25 cellular contexts compared by ENCODE assay signal in the genomic region with DNA sequence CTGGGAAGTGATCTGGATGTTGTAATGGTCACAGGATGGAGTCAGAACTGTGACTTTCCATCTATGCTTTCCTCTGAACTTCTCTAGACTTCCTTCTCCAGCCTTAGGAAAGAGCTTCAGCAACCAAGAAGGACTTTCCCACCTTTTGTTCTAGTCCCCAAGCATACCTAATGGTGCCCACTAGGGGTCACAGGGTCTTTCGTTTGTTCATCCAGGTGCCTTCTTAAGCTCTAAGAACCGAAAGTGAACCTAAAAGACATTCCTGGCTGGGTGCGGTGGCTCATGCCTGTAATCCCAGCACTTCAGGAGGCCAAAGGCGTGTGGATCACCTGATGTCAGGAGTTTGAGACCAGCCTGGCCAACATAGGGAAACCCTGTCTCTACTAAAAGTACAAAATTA. TPM values are rescaled to one million over a fixed set of nuclear protein-coding genes. Genes with fewer than 3 reads are reported as not detected.
DNase-seq lines count a peak whose midpoint lies in the region; ATAC-seq, FAIRE-seq and TF ChIP-seq lines count a peak whose summit lies in the region.
"Had no signal": no experiment of that assay in that cellular context is flagged by ENCODE, and none has a peak within 500 bp of the region (broad histone marks: within the 10 kb centered on the region; RNA-seq: fewer than 3 reads in every experiment).

No MANE protein-coding gene starts in this region.

- no peak overlapping the region for H2BK5ac ChIP-seq in mesendoderm (ENCODE audit: low read length)

- H3K27me3 Mint-ChIP-seq in activated CD4-positive, alpha-beta memory T cell treated with anti-CD3 and anti-CD28 coated beads for 36 hours: no peaks in the 10 kb centered on the region
- peaks cover 3% of the 10 kb centered on the region for H3K27me3 Mint-ChIP-seq in activated CD4-positive, alpha-beta memory T cell treated with anti-CD3 and anti-CD28 coated beads, Interleukin-2, amount 10 ng/mL, durations not matched to agents 7 days and 5 days
- peaks cover 6% of the 10 kb centered on the region for H3K27me3 Mint-ChIP-seq in GM23338 (ENCODE audit: insufficient read depth, low read depth, poor library complexity)
- H3K27me3 Mint-ChIP-seq: activated CD8-positive, alpha-beta memory T cell treated with anti-CD3 and anti-CD28 coated beads, Interleukin-2, amount 10 ng/mL, durations not matched to agents 7 days and 5 days had no signal

- H3K27ac Mint-ChIP-seq in activated CD4-positive, alpha-beta memory T cell treated with anti-CD3 and anti-CD28 coated beads for 36 hours: peak overlapping the region; percentile 70
- H3K27ac Mint-ChIP-seq in activated CD4-positive, alpha-beta memory T cell treated with anti-CD3 and anti-CD28 coated beads, Interleukin-2, amount 10 ng/mL, durations not matched to agents 7 days and 5 days: no peak overlapping the region
- H3K27ac Mint-ChIP-seq in GM23338: no peak overlapping the region

- H3K9me2 ChIP-seq in GM23338 (ENCODE audit: insufficient read depth) (no peaks in the 10 kb centered on the region), OCI-LY7 (ENCODE audit: insufficient read depth, low read length) (no peaks in the 10 kb centered on the region)

- H3K27me3 ChIP-seq in GM23338 (ENCODE audit: insufficient read depth) (peaks cover 27% of the 10 kb centered on the region), mesendoderm (ENCODE audit: insufficient read depth, low read length, poor library complexity) (no peaks in the 10 kb centered on the region), pancreas (no peaks in the 10 kb centered on the region), ascending aorta (no peaks in the 10 kb centered on the region)
- H3K27me3 ChIP-seq: sigmoid colon, SJCRH30 had no signal

- no peaks in the 10 kb centered on the region for H3F3A ChIP-seq in GM23338 (replicated peaks; ENCODE audit: low read depth)

- no peak overlapping the region for H4K8ac ChIP-seq in mesendoderm (ENCODE audit: low read depth, low read length)

- no CpG with 5 or more reads among the region's 4 CpGs for WGBS in mesendoderm (ENCODE audit: extremely low coverage, insufficient coverage, low lambda C conversion rate)
- WGBS in pancreas, 2 donors: 82 to 85% methylated on average over 4 of the region's 4 CpGs

- intact Hi-C loops in activated CD4-positive, alpha-beta memory T cell treated with anti-CD3 and anti-CD28 coated beads for 36 hours (cut with micrococcal nuclease): no loop called here
- intact Hi-C loops in OCI-LY7 (cut with micrococcal nuclease; ENCODE audit: unreplicated experiment): no loop called here
- intact Hi-C loops in pancreas (cut with DNase I): no loop called here
- intact Hi-C loops in ascending aorta (cut with DNase I): no loop called here

- H2BK15ac ChIP-seq in mesendoderm (replicated peaks; ENCODE audit: low read depth): no peak overlapping the region

- H4K20me1 ChIP-seq in GM23338 (replicated peaks; ENCODE audit: insufficient read depth): no peaks in the 10 kb centered on the region; the same call in 1 of the 2 replicates
- no peaks in the 10 kb centered on the region for H4K20me1 ChIP-seq in OCI-LY7 (ENCODE audit: insufficient read depth, low read length)

- H3K4me3 Mint-ChIP-seq in activated CD4-positive, alpha-beta memory T cell treated with anti-CD3 and anti-CD28 coated beads for 36 hours: no peak overlapping the region
- H3K4me3 Mint-ChIP-seq in activated CD4-positive, alpha-beta memory T cell treated with anti-CD3 and anti-CD28 coated beads, Interleukin-2, amount 10 ng/mL, durations not matched to agents 7 days and 5 days: no peak overlapping the region
- H3K4me3 Mint-ChIP-seq in GM23338: no peak overlapping the region

- FAIRE-seq in pancreas (lab: Jason Lieb, UNC): no peak
- FAIRE-seq: A204.1 had no signal

- no peak overlapping the region for H3K56ac ChIP-seq in mesendoderm (ENCODE audit: low read length)

- H3K4me1 Mint-ChIP-seq in activated CD4-positive, alpha-beta memory T cell treated with anti-CD3 and anti-CD28 coated beads for 36 hours (ENCODE audit: low read depth): peaks cover 13% of the 10 kb centered on the region
- H3K4me1 Mint-ChIP-seq in activated CD4-positive, alpha-beta memory T cell treated with anti-CD3 and anti-CD28 coated beads, Interleukin-2, amount 10 ng/mL, durations not matched to agents 7 days and 5 days: peaks cover 16% of the 10 kb centered on the region
- H3K4me1 Mint-ChIP-seq in GM23338: peaks cover 20% of the 10 kb centered on the region

- H2AFZ ChIP-seq in GM23338: no peak overlapping the region
- H2AFZ ChIP-seq in OCI-LY7 (ENCODE audit: low read length): no peak overlapping the region

- H4K5ac ChIP-seq in mesendoderm (ENCODE audit: low read length): no peak overlapping the region

- H3K4me2 ChIP-seq in GM23338 (no peak overlapping the region), OCI-LY7 (ENCODE audit: low read length) (no peak overlapping the region), mesendoderm (ENCODE audit: low read length) (no peak overlapping the region)

- peaks cover 16% of the 10 kb centered on the region; the same call in 1 of the 2 replicates for H3K4me1 ChIP-seq in GM23338 (ENCODE audit: insufficient read depth)
- H3K4me1 ChIP-seq in OCI-LY7 (ENCODE audit: insufficient read depth, low read length, poor library complexity, severe bottlenecking): peaks cover 13% of the 10 kb centered on the region
- peaks cover 31% of the 10 kb centered on the region for H3K4me1 ChIP-seq in mesendoderm (ENCODE audit: control insufficient read depth, low read depth, low read length)
- H3K4me1 ChIP-seq in pancreas: no peaks in the 10 kb centered on the region
- no peaks in the 10 kb centered on the region for H3K4me1 ChIP-seq in ascending aorta
- H3K4me1 ChIP-seq: SJCRH30 had no signal

- no peak for DNase-seq in activated CD4-positive, alpha-beta memory T cell treated with anti-CD3 and anti-CD28 coated beads for 36 hours
- DNase-seq in activated CD4-positive, alpha-beta memory T cell treated with anti-CD3 and anti-CD28 coated beads, Interleukin-2, amount 10 ng/mL, durations not matched to agents 7 days and 5 days: no peak
- peak; percentile 76 for DNase-seq in GM23338 (ENCODE audit: low spot score)
- DNase-seq in OCI-LY7 (ENCODE audit: low spot score): peak; percentile 47
- DNase-seq in mesendoderm: peak; percentile 79
- DNase-seq in pancreas: no peak
- no peak for DNase-seq in ascending aorta (ENCODE audit: low spot score in 2 of 2)
- DNase-seq: activated CD8-positive, alpha-beta memory T cell treated with anti-CD3 and anti-CD28 coated beads, Interleukin-2, amount 10 ng/mL, durations not matched to agents 7 days and 5 days; effector memory CD8-positive, alpha-beta T cell; EL; NCI-H1092; NCI-H2081 treated with DMSO at 0.1 percent for 48 hours; NCI-H524 treated with DMSO at 0.1 percent for 48 hours; PC-3; sigmoid colon; SJCRH30; stimulated activated naive CD8-positive, alpha-beta T cell treated with anti-CD3 and anti-CD28 coated beads, Interleukin-15, Interleukin-2, amounts not matched to agents 100 U/mL and 50 U/mL, for 24 hours; trophoblast cell had no signal

- ATAC-seq in GM23338 (peak; percentile 47), pancreas (no peak), GM18861 (IDR thresholded peaks at IDR 0.05; ENCODE audit: unreplicated experiment) (no peak)
- ATAC-seq: PC-3 had no signal

- no peaks in the 10 kb centered on the region for H3K36me3 ChIP-seq in GM23338 (ENCODE audit: insufficient read depth)
- H3K36me3 ChIP-seq in OCI-LY7 (ENCODE audit: insufficient read depth, low read length): no peaks in the 10 kb centered on the region
- no peaks in the 10 kb centered on the region for H3K36me3 ChIP-seq in mesendoderm (ENCODE audit: control insufficient read depth, insufficient read depth, low read length)
- H3K36me3 ChIP-seq in pancreas: no peaks in the 10 kb centered on the region
- no peaks in the 10 kb centered on the region for H3K36me3 ChIP-seq in ascending aorta
- H3K36me3 ChIP-seq: sigmoid colon, SJCRH30 had no signal

- POLR2A ChIA-PET in activated CD4-positive, alpha-beta memory T cell treated with anti-CD3 and anti-CD28 coated beads for 36 hours (lab: Charles Lee): no interaction called here
- POLR2A ChIA-PET in activated CD4-positive, alpha-beta memory T cell treated with anti-CD3 and anti-CD28 coated beads, Interleukin-2, amount 10 ng/mL, durations not matched to agents 7 days and 5 days (lab: Charles Lee): interaction anchor here (1.9 kb wide), 1 partner anchor 51 kb away, joined by 5 read pairs; no protein-coding TSS in a partner anchor
- POLR2A ChIA-PET in OCI-LY7 (lab: Charles Lee): interaction anchor here (0.6 to 1.2 kb wide), 4 partner anchors 19 to 256 kb away, joined by 3 to 9 read pairs (median 3); a partner anchor contains a TSS

- no peak overlapping the region for H3K9ac ChIP-seq in mesendoderm (ENCODE audit: low read length)

- H3K79me1 ChIP-seq in mesendoderm (ENCODE audit: low read length): peaks cover 1% of the 10 kb centered on the region

- H3K4ac ChIP-seq in mesendoderm (ENCODE audit: low read depth, low read length): no peak overlapping the region

- CTCF ChIA-PET in activated CD4-positive, alpha-beta memory T cell treated with anti-CD3 and anti-CD28 coated beads for 36 hours (lab: Charles Lee): interaction anchor here (0.6 to 7.3 kb wide), 7 partner anchors 13 to 303 kb away, joined by 3 to 49 read pairs (median 6); a partner anchor contains a TSS
- CTCF ChIA-PET in activated CD4-positive, alpha-beta memory T cell treated with anti-CD3 and anti-CD28 coated beads, Interleukin-2, amount 10 ng/mL, durations not matched to agents 7 days and 5 days (lab: Charles Lee): interaction anchor here (0.7 to 1.7 kb wide), 11 partner anchors 10 to 453 kb away, joined by 3 to 13 read pairs (median 3); no protein-coding TSS in a partner anchor
- CTCF ChIA-PET in OCI-LY7 (lab: Charles Lee; ENCODE audit: unreplicated experiment): no interaction called here

- BruUV-seq in OCI-LY7 (replicated peaks; lab: Mats Ljungman, UMichigan): no TSS peak

- no peaks in the 10 kb centered on the region for H3K36me3 Mint-ChIP-seq in activated CD4-positive, alpha-beta memory T cell treated with anti-CD3 and anti-CD28 coated beads for 36 hours
- no peaks in the 10 kb centered on the region for H3K36me3 Mint-ChIP-seq in activated CD4-positive, alpha-beta memory T cell treated with anti-CD3 and anti-CD28 coated beads, Interleukin-2, amount 10 ng/mL, durations not matched to agents 7 days and 5 days (ENCODE audit: low read depth)
- H3K36me3 Mint-ChIP-seq in GM23338 (ENCODE audit: low read depth): no peaks in the 10 kb centered on the region
- H3K36me3 Mint-ChIP-seq: activated CD8-positive, alpha-beta memory T cell treated with anti-CD3 and anti-CD28 coated beads, Interleukin-2, amount 10 ng/mL, durations not matched to agents 7 days and 5 days had no signal

- H3K18ac ChIP-seq in mesendoderm (ENCODE audit: low read length): no peak overlapping the region

- H3K79me2 ChIP-seq in GM23338 (replicated peaks; ENCODE audit: insufficient read depth) (no peaks in the 10 kb centered on the region), OCI-LY7 (ENCODE audit: insufficient read depth, low read depth, low read length) (no peaks in the 10 kb centered on the region), mesendoderm (ENCODE audit: control insufficient read depth, insufficient read depth, low read length) (no peaks in the 10 kb centered on the region)

- H2BK120ac ChIP-seq in mesendoderm (ENCODE audit: low read depth, low read length): peak overlapping the region; percentile 49

- H3K27ac ChIP-seq in GM23338 (ENCODE audit: low read depth): no peak overlapping the region
- no peak overlapping the region for H3K27ac ChIP-seq in OCI-LY7 (ENCODE audit: low read depth, low read length, poor library complexity, severe bottlenecking)
- H3K27ac ChIP-seq in mesendoderm (ENCODE audit: low read depth, low read length): no peak overlapping the region
- no peak overlapping the region for H3K27ac ChIP-seq in pancreas
- no peak overlapping the region for H3K27ac ChIP-seq in ascending aorta
- H3K27ac ChIP-seq: C4-2B, HL-60, sigmoid colon, SJCRH30 had no signal

- H3K4me3 ChIP-seq in GM23338: no peak overlapping the region
- H3K4me3 ChIP-seq in OCI-LY7 (ENCODE audit: low read depth, low read length, poor library complexity, severe bottlenecking): no peak overlapping the region
- H3K4me3 ChIP-seq in mesendoderm (ENCODE audit: low read length): no peak overlapping the region
- no peak overlapping the region for H3K4me3 ChIP-seq in pancreas
- H3K4me3 ChIP-seq in ascending aorta: no peak overlapping the region
- H3K4me3 ChIP-seq: sigmoid colon, SJCRH30 had no signal

- no peak overlapping the region for H3K23ac ChIP-seq in mesendoderm (ENCODE audit: low read length)

- H3K9me3 Mint-ChIP-seq in activated CD4-positive, alpha-beta memory T cell treated with anti-CD3 and anti-CD28 coated beads for 36 hours: no peaks in the 10 kb centered on the region
- no peaks in the 10 kb centered on the region for H3K9me3 Mint-ChIP-seq in activated CD4-positive, alpha-beta memory T cell treated with anti-CD3 and anti-CD28 coated beads, Interleukin-2, amount 10 ng/mL, durations not matched to agents 7 days and 5 days
- H3K9me3 Mint-ChIP-seq in GM23338: no peaks in the 10 kb centered on the region
- H3K9me3 Mint-ChIP-seq: effector memory CD8-positive, alpha-beta T cell had no signal

- TF ChIP-seq CTCF in GM23338 (conservative IDR thresholded peaks at IDR 0.05; ENCODE audit: low read depth in 2 of 2) (peak; percentile 62), OCI-LY7 (conservative IDR thresholded peaks at IDR 0.05; ENCODE audit: low read length) (peak; percentile 59; the same call in 1 of the 2 replicates), pancreas (IDR thresholded peaks at IDR 0.05) (no peak), ascending aorta (IDR thresholded peaks at IDR 0.05) (no peak)

- H2AK5ac ChIP-seq in mesendoderm (ENCODE audit: low read length): no peak overlapping the region

- H3K9me3 ChIP-seq in OCI-LY7 (ENCODE audit: low read length) (no peaks in the 10 kb centered on the region), pancreas (no peaks in the 10 kb centered on the region), ascending aorta (no peaks in the 10 kb centered on the region)
- H3K9me3 ChIP-seq: sigmoid colon, SJCRH30 had no signal

RNA-seq across cellular contexts. Expression of a gene that starts 1.8 kb away (rescaled TPM):
- not detected for total RNA-seq in activated CD4-positive, alpha-beta memory T cell treated with anti-CD3 and anti-CD28 coated beads for 36 hours
- not detected for total RNA-seq in activated CD4-positive, alpha-beta memory T cell treated with anti-CD3 and anti-CD28 coated beads, Interleukin-2, amount 10 ng/mL, durations not matched to agents 7 days and 5 days
- not detected in 2 replicates for total RNA-seq in GM23338 (2014; rRNA removed; shearing (Covaris generic))
- not detected in 2 replicates for polyA plus RNA-seq in GM23338 (2016; fragmentation: Nextera tagmentation; extraction: Ambion mirVana)
- not detected in 2 replicates for total RNA-seq in OCI-LY7 (2014; rRNA removed; shearing (Covaris generic))
- total RNA-seq in OCI-LY7 (2022): not detected in 2 replicates
- 1.8 TPM for polyA plus RNA-seq in mesendoderm (2013, experiment 1 of 2)
- 1.7 TPM for polyA plus RNA-seq in mesendoderm (2013, experiment 2 of 2)
- not detected for total RNA-seq in pancreas
- polyA plus RNA-seq in pancreas: not detected
- total RNA-seq in ascending aorta: not detected
- total RNA-seq: activated CD8-positive, alpha-beta memory T cell treated with anti-CD3 and anti-CD28 coated beads, Interleukin-2, amount 10 ng/mL, durations not matched to agents 7 days and 5 days; lower leg skin; osteocyte; PC-3; sigmoid colon; SJCRH30; T-helper 2 cell treated with Interferon-gamma antibody and Interleukin-4, amounts not matched to agents 100 ng/mL and 5 ng/mL, for 36 hours had no signal
- polyA plus RNA-seq: sigmoid colon had no signal

RNA-seq across cellular contexts. Expression of a gene that starts 49.2 kb away (rescaled TPM):
- total RNA-seq in activated CD4-positive, alpha-beta memory T cell treated with anti-CD3 and anti-CD28 coated beads for 36 hours: 10 to 100 TPM; 11.5 to 13.8 TPM
- 10 to 100 TPM; 24.9 to 25.3 TPM for total RNA-seq in activated CD4-positive, alpha-beta memory T cell treated with anti-CD3 and anti-CD28 coated beads, Interleukin-2, amount 10 ng/mL, durations not matched to agents 7 days and 5 days
- total RNA-seq in GM23338 (2014; rRNA removed; shearing (Covaris generic)): 24.6 and 30.2 TPM in 2 replicates
- 9.6 and 12.9 TPM in 2 replicates for polyA plus RNA-seq in GM23338 (2016; fragmentation: Nextera tagmentation; extraction: Ambion mirVana)
- total RNA-seq in OCI-LY7 (2014; rRNA removed; shearing (Covaris generic)): 9.8 and 21.5 TPM in 2 replicates
- total RNA-seq in OCI-LY7 (2022): 29.8 and 35.7 TPM in 2 replicates
- 12.2 TPM for polyA plus RNA-seq in mesendoderm (2013, experiment 1 of 2)
- polyA plus RNA-seq in mesendoderm (2013, experiment 2 of 2): 12.4 TPM
- 10 to 100 TPM in 5 of 6 donors, 1 to 10 TPM in 1; 9.6 to 17.8 (median 12.2) TPM for total RNA-seq in pancreas
- 1 to 10 TPM; 5.6 to 9.3 TPM for polyA plus RNA-seq in pancreas
- 19.2 TPM for total RNA-seq in ascending aorta

RNA-seq across cellular contexts. Expression of a gene that starts 57.2 kb away (rescaled TPM):
- total RNA-seq in activated CD4-positive, alpha-beta memory T cell treated with anti-CD3 and anti-CD28 coated beads for 36 hours: not detected
- not detected for total RNA-seq in activated CD4-positive, alpha-beta memory T cell treated with anti-CD3 and anti-CD28 coated beads, Interleukin-2, amount 10 ng/mL, durations not matched to agents 7 days and 5 days
- not detected in 2 replicates for total RNA-seq in GM23338 (2014; rRNA removed; shearing (Covaris generic))
- 0.45 and 1.1 TPM in 2 replicates for polyA plus RNA-seq in GM23338 (2016; fragmentation: Nextera tagmentation; extraction: Ambion mirVana)
- not detected in 2 replicates for total RNA-seq in OCI-LY7 (2014; rRNA removed; shearing (Covaris generic))
- total RNA-seq in OCI-LY7 (2022): not detected in 2 replicates
- polyA plus RNA-seq in mesendoderm (2013, experiment 1 of 2): 2.9 TPM
- polyA plus RNA-seq in mesendoderm (2013, experiment 2 of 2): 3.0 TPM
- total RNA-seq in pancreas: 1 to 10 TPM; 1.8 to 4.3 (median 2.5) TPM
- 1 to 10 TPM; 5.6 to 9.2 TPM for polyA plus RNA-seq in pancreas
- not detected for total RNA-seq in ascending aorta
- total RNA-seq: activated CD8-positive, alpha-beta memory T cell treated with anti-CD3 and anti-CD28 coated beads, Interleukin-2, amount 10 ng/mL, durations not matched to agents 7 days and 5 days; SJCRH30; T-helper 2 cell treated with Interferon-gamma antibody and Interleukin-4, amounts not matched to agents 100 ng/mL and 5 ng/mL, for 36 hours had no signal

Comparison
In these comparisons a context has a peak if more than half of its experiments do, and no peak if none do; other contexts are left out.
1. DNase-seq: peak in GM23338 (single experiment), OCI-LY7 (single experiment) and mesendoderm (single experiment); none in activated CD4-positive, alpha-beta memory T cell treated with anti-CD3 and anti-CD28 coated beads for 36 hours (single experiment), activated CD4-positive, alpha-beta memory T cell treated with anti-CD3 and anti-CD28 coated beads, Interleukin-2, amount 10 ng/mL, durations not matched to agents 7 days and 5 days (single experiment), pancreas (0 of 6) and ascending aorta (0 of 2).
2. CTCF ChIP-seq: peak in GM23338 (2 of 2) and OCI-LY7 (single experiment); none in pancreas (0 of 4) and ascending aorta (0 of 3).